ENCODE assay signal across 8 cellular contexts in the genomic region with DNA sequence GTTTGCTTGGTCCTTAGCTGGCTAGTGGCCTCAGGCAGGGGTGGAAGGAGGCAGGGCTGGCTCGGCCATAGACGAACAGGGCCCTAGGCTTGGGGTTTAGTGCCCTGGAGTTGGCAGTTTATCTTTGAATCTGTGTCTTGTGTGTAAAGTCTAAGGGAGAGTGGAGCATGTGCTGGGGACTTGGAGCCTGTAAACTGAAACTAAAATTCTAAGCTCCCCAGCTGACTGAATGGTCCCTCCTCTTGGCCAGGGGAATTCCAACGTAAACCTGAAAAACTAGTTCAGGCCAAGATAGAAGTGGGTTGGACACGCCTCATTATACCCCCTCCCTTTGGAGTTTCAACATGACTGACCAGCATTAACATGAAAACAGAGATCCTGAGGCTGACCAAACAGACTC. TPM values are rescaled to one million over a fixed set of nuclear protein-coding genes. Genes with fewer than 3 reads are reported as not detected.
DNase-seq lines count a peak whose midpoint lies in the region; ATAC-seq and TF ChIP-seq lines count a peak whose summit lies in the region.

No MANE protein-coding gene starts in this region.

- CTCF ChIA-PET in MCF 10A (lab: Yijun Ruan, JAX): interaction anchor here (0.6 kb wide), 1 partner anchor 43 kb away, joined by 3 read pairs; no protein-coding TSS in a partner anchor

- DNase-seq in SIG-M5 treated with dmso at 0.1 percent for 504 hours (lab: John Stamatoyannopoulos, UW; ENCODE audit: unreplicated experiment) (peak; percentile 72), SIG-M5 (lab: John Stamatoyannopoulos, UW) (no peak), MCF 10A (ENCODE audit: unreplicated experiment) (peak; percentile 46), NCI-H187 (lab: John Stamatoyannopoulos, UW) (no peak)
- DNase-seq in activated T-helper 1 cell treated with anti-CD3 and anti-CD28 coated beads, Interleukin-12 subunit alpha, Interleukin-12 subunit beta, Interleukin-2, Interleukin-4 antibody, amounts not matched to agents 30 ng/mL and 10 ng/mL and 1 ng/mL, durations not matched to agents 14 hours and 24 hours and 36 hours (ENCODE audit: low spot score): no peak
- no peak for DNase-seq in effector CD4-positive, alpha-beta T cell

- intact Hi-C loops in MCF 10A (cut with micrococcal nuclease): no loop called here
- intact Hi-C loops in activated T-helper 1 cell treated with anti-CD3 and anti-CD28 coated beads, Interleukin-12 subunit alpha, Interleukin-12 subunit beta, Interleukin-2, Interleukin-4 antibody, amounts not matched to agents 30 ng/mL and 10 ng/mL and 1 ng/mL, durations not matched to agents 14 hours and 24 hours and 36 hours (cut with micrococcal nuclease): no loop called here

- no TSS peak for BruUV-seq in MCF 10A (replicated peaks; lab: Mats Ljungman, UMichigan)

- POLR2A ChIA-PET in MCF 10A (lab: Yijun Ruan, JAX): no interaction called here

- peak overlapping the region; percentile 47 for H3K27ac Mint-ChIP-seq in MCF 10A (ENCODE audit: low read depth, unreplicated experiment)
- peak overlapping the region; percentile 84 to 97 (median 87) for H3K27ac Mint-ChIP-seq in nephron
- no peak overlapping the region for H3K27ac Mint-ChIP-seq in activated T-helper 1 cell treated with anti-CD3 and anti-CD28 coated beads, Interleukin-12 subunit alpha, Interleukin-12 subunit beta, Interleukin-2, Interleukin-4 antibody, amounts not matched to agents 30 ng/mL and 10 ng/mL and 1 ng/mL, durations not matched to agents 14 hours and 24 hours and 36 hours

- H3K4me3 Mint-ChIP-seq in MCF 10A (ENCODE audit: unreplicated experiment): peak overlapping the region; percentile 24
- peak overlapping the region in 1 of 3 experiments; percentile 4 for H3K4me3 Mint-ChIP-seq in nephron
- H3K4me3 Mint-ChIP-seq in activated T-helper 1 cell treated with anti-CD3 and anti-CD28 coated beads, Interleukin-12 subunit alpha, Interleukin-12 subunit beta, Interleukin-2, Interleukin-4 antibody, amounts not matched to agents 30 ng/mL and 10 ng/mL and 1 ng/mL, durations not matched to agents 14 hours and 24 hours and 36 hours: no peak overlapping the region

- H3K36me3 Mint-ChIP-seq in MCF 10A (ENCODE audit: insufficient read depth, unreplicated experiment) (peaks cover 6% of the 10 kb centered on the region), nephron (ENCODE audit: low read depth) (no peaks in the 10 kb centered on the region)
- H3K36me3 Mint-ChIP-seq in activated T-helper 1 cell treated with anti-CD3 and anti-CD28 coated beads, Interleukin-12 subunit alpha, Interleukin-12 subunit beta, Interleukin-2, Interleukin-4 antibody, amounts not matched to agents 30 ng/mL and 10 ng/mL and 1 ng/mL, durations not matched to agents 14 hours and 24 hours and 36 hours (ENCODE audit: low read depth): no peaks in the 10 kb centered on the region

- H3K27me3 Mint-ChIP-seq in MCF 10A (ENCODE audit: insufficient read depth, unreplicated experiment) (no peaks in the 10 kb centered on the region), nephron (ENCODE audit: low read depth) (peaks cover 5% of the 10 kb centered on the region)
- H3K27me3 Mint-ChIP-seq in activated T-helper 1 cell treated with anti-CD3 and anti-CD28 coated beads, Interleukin-12 subunit alpha, Interleukin-12 subunit beta, Interleukin-2, Interleukin-4 antibody, amounts not matched to agents 30 ng/mL and 10 ng/mL and 1 ng/mL, durations not matched to agents 14 hours and 24 hours and 36 hours (ENCODE audit: insufficient read depth): no peaks in the 10 kb centered on the region

- H3K9me3 Mint-ChIP-seq in MCF 10A (ENCODE audit: unreplicated experiment) (no peaks in the 10 kb centered on the region), nephron (peaks cover 4% of the 10 kb centered on the region)
- H3K9me3 Mint-ChIP-seq in activated T-helper 1 cell treated with anti-CD3 and anti-CD28 coated beads, Interleukin-12 subunit alpha, Interleukin-12 subunit beta, Interleukin-2, Interleukin-4 antibody, amounts not matched to agents 30 ng/mL and 10 ng/mL and 1 ng/mL, durations not matched to agents 14 hours and 24 hours and 36 hours: peaks cover 24% of the 10 kb centered on the region

- H3K4me1 Mint-ChIP-seq in MCF 10A (ENCODE audit: insufficient read depth, unreplicated experiment): peaks cover 33% of the 10 kb centered on the region
- H3K4me1 Mint-ChIP-seq in nephron: peaks cover 27% of the 10 kb centered on the region
- peaks cover 9% of the 10 kb centered on the region for H3K4me1 Mint-ChIP-seq in activated T-helper 1 cell treated with anti-CD3 and anti-CD28 coated beads, Interleukin-12 subunit alpha, Interleukin-12 subunit beta, Interleukin-2, Interleukin-4 antibody, amounts not matched to agents 30 ng/mL and 10 ng/mL and 1 ng/mL, durations not matched to agents 14 hours and 24 hours and 36 hours (ENCODE audit: low read depth)

- TF ChIP-seq CTCF in MCF 10A (IDR thresholded peaks at IDR 0.05; ENCODE audit: unreplicated experiment): no peak
- no peak for TF ChIP-seq CTCF in nephron (IDR thresholded peaks at IDR 0.05; ENCODE audit: unreplicated experiment in 3 of 3)

- ATAC-seq in HG03175 (IDR thresholded peaks at IDR 0.05; ENCODE audit: unreplicated experiment): peak; percentile 57

RNA-seq across cellular contexts. Expression of a gene that starts 46.1 kb away (rescaled TPM):
- not detected in 2 replicates for total RNA-seq in MCF 10A (2022)
- total RNA-seq in activated T-helper 1 cell treated with anti-CD3 and anti-CD28 coated beads, Interleukin-12 subunit alpha, Interleukin-12 subunit beta, Interleukin-2, Interleukin-4 antibody, amounts not matched to agents 30 ng/mL and 10 ng/mL and 1 ng/mL, durations not matched to agents 14 hours and 24 hours and 36 hours: not detected in 2 replicates

RNA-seq across cellular contexts. Expression of a gene that starts 58.4 kb away (rescaled TPM):
- not detected in 2 replicates for total RNA-seq in MCF 10A (2022)
- total RNA-seq in activated T-helper 1 cell treated with anti-CD3 and anti-CD28 coated beads, Interleukin-12 subunit alpha, Interleukin-12 subunit beta, Interleukin-2, Interleukin-4 antibody, amounts not matched to agents 30 ng/mL and 10 ng/mL and 1 ng/mL, durations not matched to agents 14 hours and 24 hours and 36 hours: not detected in 2 replicates

Comparison
In these comparisons a context has a peak if more than half of its experiments do, and no peak if none do; other contexts are left out.
1. DNase-seq: peak in SIG-M5 treated with dmso at 0.1 percent for 504 hours (single experiment) and MCF 10A (single experiment); none in SIG-M5 (single experiment), activated T-helper 1 cell treated with anti-CD3 and anti-CD28 coated beads, Interleukin-12 subunit alpha, Interleukin-12 subunit beta, Interleukin-2, Interleukin-4 antibody, amounts not matched to agents 30 ng/mL and 10 ng/mL and 1 ng/mL, durations not matched to agents 14 hours and 24 hours and 36 hours (single experiment), NCI-H187 (0 of 2) and effector CD4-positive, alpha-beta T cell (single experiment).